In the genomic region with DNA sequence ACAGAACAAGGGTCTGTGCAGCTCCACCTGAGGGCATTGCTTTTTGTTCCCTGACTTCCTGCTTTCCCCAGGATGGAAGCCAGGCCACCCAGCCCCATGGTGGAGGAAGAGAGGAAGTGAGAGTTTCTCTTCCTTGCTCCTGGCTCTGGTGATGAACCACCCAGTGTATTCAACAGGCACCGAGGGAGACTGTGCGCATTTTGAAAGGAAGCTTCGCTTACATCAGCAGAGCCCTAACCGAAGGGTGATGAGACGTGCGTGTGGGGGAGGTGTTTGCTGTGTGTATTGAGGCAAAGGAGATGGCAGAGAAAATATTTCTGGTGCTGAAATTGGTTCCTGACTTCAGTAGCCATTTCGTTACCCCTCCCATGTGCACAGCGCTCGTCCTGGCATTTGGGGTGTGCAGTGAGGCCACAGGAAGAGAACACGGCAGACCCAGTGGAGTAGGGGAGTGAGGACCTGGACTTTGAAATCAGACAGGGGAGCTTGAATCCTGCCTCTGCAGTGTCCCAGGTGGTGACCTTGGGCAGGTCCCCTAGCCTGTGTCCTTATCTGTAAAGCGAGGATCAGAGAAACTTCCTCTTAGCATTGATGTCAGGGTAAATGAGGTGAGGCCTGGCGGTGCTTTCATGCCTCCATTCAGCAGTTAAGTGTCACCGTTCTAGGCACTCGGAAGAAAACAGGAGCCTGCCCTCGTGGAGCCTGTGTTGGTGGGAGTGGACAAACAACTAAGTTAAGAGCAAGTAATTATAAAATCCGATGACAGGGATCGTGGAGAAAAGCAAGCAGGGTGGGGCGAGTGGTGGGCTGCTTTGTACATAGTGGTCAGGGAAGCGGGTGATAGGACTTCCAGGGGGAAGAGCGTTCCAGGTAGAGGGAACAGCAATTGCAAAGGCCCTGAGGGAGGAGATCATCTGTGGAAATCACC, we compare ENCODE assay signal across 10 cellular contexts. TPM values are rescaled to one million over a fixed set of nuclear protein-coding genes. Genes with fewer than 3 reads are reported as not detected.
A peak's percentile ranks its signal among the peaks of the same experiment; 100 is the strongest.
DNase-seq lines count a peak whose midpoint lies in the region; ATAC-seq and TF ChIP-seq lines count a peak whose summit lies in the region.
"Had no signal": no experiment of that assay in that cellular context is flagged by ENCODE, and none has a peak within 500 bp of the region (broad histone marks: within the 10 kb centered on the region; RNA-seq: fewer than 3 reads in every experiment).

No MANE protein-coding gene starts in this region.

- H3K4me3 Mint-ChIP-seq in naive B cell (peak overlapping the region; percentile 4 to 82 (median 52)), HFFc6 (no peak overlapping the region)

- H3K4me3 ChIP-seq in BLaER1 (no peak overlapping the region), OCI-LY3 (ENCODE audit: low read length) (no peak overlapping the region), body of pancreas (no peak overlapping the region)
- H3K4me3 ChIP-seq: skin epidermis had no signal

- peak overlapping the region; percentile 31 for H3K27ac ChIP-seq in BLaER1
- H3K27ac ChIP-seq in OCI-LY3 (ENCODE audit: low read length) = no peak overlapping the region
- H3K27ac ChIP-seq in body of pancreas = peak overlapping the region in 3 of 4 donors; percentile 38 to 71 (median 55)
- H3K27ac ChIP-seq: KMS-11 had no signal

- H4K20me1 ChIP-seq in BLaER1 (peaks cover 100% of the 10 kb centered on the region), OCI-LY3 (ENCODE audit: insufficient read depth, low read length) (peaks cover 99% of the 10 kb centered on the region)

- DNase-seq in body of pancreas = peak in 2 of 4 donors; percentile 65 to 71
- DNase-seq in naive B cell = no peak
- DNase-seq in HFFc6 = no peak
- no peak for DNase-seq in effector CD8-positive, alpha-beta T cell (lab: John Stamatoyannopoulos, UW)
- no peak for DNase-seq in hepatic stellate cell (ENCODE audit: low spot score)

- peaks cover 58 to 97% (median 91%) of the 10 kb centered on the region in 3 donors for H3K4me1 Mint-ChIP-seq in naive B cell
- peaks cover 47% of the 10 kb centered on the region for H3K4me1 Mint-ChIP-seq in HFFc6 (ENCODE audit: low read depth)

- TF ChIP-seq CTCF in OCI-LY3 (IDR thresholded peaks at IDR 0.05; ENCODE audit: low read depth, low read length) (no peak), body of pancreas (IDR thresholded peaks at IDR 0.05) (peak in 3 of 7 experiments; percentile 6 to 21 (median 12)), HFFc6 (IDR thresholded peaks at IDR 0.05) (no peak)

- 47 to 61% methylated on average over 20 of the region's 20 CpGs for WGBS in body of pancreas, 2 donors

- peak overlapping the region; percentile 11; the same call in 1 of the 2 replicates for H3K9ac ChIP-seq in BLaER1
- H3K9ac ChIP-seq in OCI-LY3 (ENCODE audit: low read length) = no peak overlapping the region
- H3K9ac ChIP-seq: KMS-11 had no signal

- H3K27me3 ChIP-seq in BLaER1 (no peaks in the 10 kb centered on the region), OCI-LY3 (ENCODE audit: low read depth, low read length) (no peaks in the 10 kb centered on the region), body of pancreas (no peaks in the 10 kb centered on the region)

- H3K79me2 ChIP-seq in OCI-LY3 (ENCODE audit: low read length) = peaks cover 100% of the 10 kb centered on the region

- TF ChIP-seq POLR2A in body of pancreas (IDR thresholded peaks at IDR 0.05) = peak in 1 of 3 donors; percentile 26

- H3K9me3 Mint-ChIP-seq in naive B cell (peaks cover 0 to 13% (median 3%) of the 10 kb centered on the region in 7 donors), HFFc6 (no peaks in the 10 kb centered on the region)

- no peak overlapping the region for H2AFZ ChIP-seq in OCI-LY3 (ENCODE audit: low read depth, low read length)

- H3K4me1 ChIP-seq in BLaER1 (peaks cover 91% of the 10 kb centered on the region), OCI-LY3 (ENCODE audit: low read length) (peaks cover 15% of the 10 kb centered on the region), body of pancreas (peaks cover 70% of the 10 kb centered on the region)

- no peaks in the 10 kb centered on the region for H3K27me3 Mint-ChIP-seq in naive B cell
- H3K27me3 Mint-ChIP-seq in HFFc6 (ENCODE audit: insufficient read depth) = no peaks in the 10 kb centered on the region; the same call in 1 of the 2 replicates

- intact Hi-C loops in body of pancreas (cut with DNase I) = no loop called here

- H3K4me2 ChIP-seq in BLaER1 (peak overlapping the region; percentile 63), OCI-LY3 (ENCODE audit: low read length) (0 out of 2 replicates have a peak overlapping the region, but pooled peaks have one; percentile 2)
- H3K4me2 ChIP-seq: KMS-11 had no signal

- H3K9me3 ChIP-seq in BLaER1 (peaks cover 24% of the 10 kb centered on the region), OCI-LY3 (ENCODE audit: insufficient read depth, low read length) (0 out of 2 replicates have a peak, but pooled peaks cover 11% of the 10 kb centered on the region), body of pancreas (no peaks in the 10 kb centered on the region)

- peak; percentile 31 for ATAC-seq in body of pancreas
- peak; percentile 40 to 57 for ATAC-seq in naive B cell (ENCODE audit: low read depth in 2 of 2)
- no peak for ATAC-seq in HG03039 (IDR thresholded peaks at IDR 0.05; ENCODE audit: unreplicated experiment)

- H3K27ac Mint-ChIP-seq in naive B cell = peak overlapping the region; percentile 69 to 94 (median 90)
- H3K27ac Mint-ChIP-seq in HFFc6 = no peak overlapping the region; the same call in 1 of the 2 replicates

- peaks cover 5 to 10% of the 10 kb centered on the region in 2 donors for H3K36me3 Mint-ChIP-seq in naive B cell
- H3K36me3 Mint-ChIP-seq in HFFc6 (ENCODE audit: low read depth) = peaks cover under 1% of the 10 kb centered on the region

- peaks cover 67% of the 10 kb centered on the region for H3K36me3 ChIP-seq in BLaER1
- H3K36me3 ChIP-seq in OCI-LY3 (replicated peaks; ENCODE audit: low read depth, low read length) = peaks cover 62% of the 10 kb centered on the region
- no peaks in the 10 kb centered on the region for H3K36me3 ChIP-seq in body of pancreas (replicated peaks in 1 of 2; ENCODE audit: insufficient read depth in 1 of 2, low read depth in 2 of 2)

RNA-seq across cellular contexts. Expression of gene CMIP, which starts 7.4 kb away (rescaled TPM):
- total RNA-seq in body of pancreas = 10 to 100 TPM; 18.7 to 18.8 TPM
- polyA plus RNA-seq in naive B cell (ENCODE audit: low read depth in 6 of 6) = 1 to 10 TPM in 3 of 6 donors, under 1 TPM in 3; 0.61 to 2.5 (median 1.3) TPM
- total RNA-seq in HFFc6 (2021; fragmentation: NEBNext Ultra II Directional; extraction: Animal tissue kit (Norgen Biotek cat#: 25700)) = 10 to 100 TPM; 35.9 to 48.0 (median 43.5) TPM
